In the genomic region with DNA sequence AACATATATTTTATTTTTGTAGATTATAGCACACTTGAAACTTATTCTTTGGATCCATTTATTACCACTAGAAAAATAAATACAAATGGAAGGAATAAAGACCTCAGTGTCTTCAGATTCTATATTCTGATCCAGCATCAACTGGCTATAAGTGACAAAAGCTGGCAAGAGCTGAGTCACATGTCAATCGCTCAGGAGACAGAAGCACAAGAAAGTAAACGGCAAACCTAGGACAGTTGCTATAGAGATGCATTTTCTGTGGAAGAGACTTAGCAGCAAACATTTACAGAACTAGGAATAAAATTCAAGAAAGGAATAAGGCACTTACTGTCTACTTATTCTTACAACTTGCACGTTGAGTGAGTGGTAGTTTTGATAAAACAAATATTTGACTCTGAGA, we compare ENCODE assay signal across 23 cellular contexts.
"Had no signal": no experiment of that assay in that cellular context is flagged by ENCODE, and none has a peak within 500 bp of the region (broad histone marks: within the 10 kb centered on the region; RNA-seq: fewer than 3 reads in every experiment).

No MANE protein-coding gene starts in this region.

- H3K27me3 Mint-ChIP-seq: naive thymus-derived CD8-positive, alpha-beta T cell; stimulated activated naive B cell treated with anti-CD40 and anti-IgM and Interleukin-4, amounts not matched to agents 10 μg/mL and 1 μg/mL and 100 μg/mL, for 72 hours; stimulated activated naive CD8-positive, alpha-beta T cell treated with anti-CD3 and anti-CD28 coated beads, Interleukin-15, amount 100 ng/mL, for 72 hours had no signal

- DNase-seq: colonic mucosa; dermis blood vessel endothelial cell; endodermal cell; erythroblast; foreskin keratinocyte; heart right ventricle; hypothalamus; kidney glomerular epithelial cell; mammary epithelial cell; mucosa of descending colon; naive thymus-derived CD8-positive, alpha-beta T cell; retina; right lobe of liver; stimulated activated CD4-positive, alpha-beta T cell treated with anti-CD3 and anti-CD28 coated beads, Interleukin-4, amount 100 ng/mL, for 4 hours; stimulated activated naive B cell treated with anti-CD40 and anti-IgM and Interleukin-4, amounts not matched to agents 10 μg/mL and 1 μg/mL and 100 μg/mL, for 72 hours; stimulated activated naive CD8-positive, alpha-beta T cell treated with anti-CD3 and anti-CD28 coated beads, Interleukin-15, amount 100 ng/mL, for 72 hours; testis; upper lobe of right lung had no signal

- H3K4me1 ChIP-seq: colonic mucosa, foreskin keratinocyte, heart right ventricle, parathyroid adenoma, prostate gland, right lobe of liver, testis, tibial nerve, upper lobe of right lung, vagina had no signal

- H3K4me3 ChIP-seq: colonic mucosa, heart right ventricle, mucosa of descending colon, prostate gland, right lobe of liver, testis, tibial nerve, upper lobe of right lung, vagina had no signal

- H3K9ac ChIP-seq: parathyroid adenoma had no signal

- H3K36me3 Mint-ChIP-seq: naive thymus-derived CD8-positive, alpha-beta T cell; stimulated activated naive B cell treated with anti-CD40 and anti-IgM and Interleukin-4, amounts not matched to agents 10 μg/mL and 1 μg/mL and 100 μg/mL, for 72 hours had no signal

- H3K9me3 ChIP-seq: colonic mucosa, heart right ventricle, mucosa of descending colon, prostate gland, right lobe of liver, testis, tibial nerve, upper lobe of right lung, vagina had no signal

- H3K27ac Mint-ChIP-seq: endodermal cell; naive thymus-derived CD8-positive, alpha-beta T cell; stimulated activated naive B cell treated with anti-CD40 and anti-IgM and Interleukin-4, amounts not matched to agents 10 μg/mL and 1 μg/mL and 100 μg/mL, for 72 hours; stimulated activated naive CD8-positive, alpha-beta T cell treated with anti-CD3 and anti-CD28 coated beads, Interleukin-15, amount 100 ng/mL, for 72 hours had no signal

- H2AFZ ChIP-seq: parathyroid adenoma had no signal

- H3K27me3 ChIP-seq: colonic mucosa, foreskin keratinocyte, heart right ventricle, right lobe of liver, testis, tibial nerve, upper lobe of right lung, vagina had no signal

- H3K36me3 ChIP-seq: colonic mucosa, heart right ventricle, prostate gland, right lobe of liver, tibial nerve, upper lobe of right lung, vagina had no signal

- H3K79me2 ChIP-seq: parathyroid adenoma had no signal

- H3K4me1 Mint-ChIP-seq: endodermal cell; naive thymus-derived CD8-positive, alpha-beta T cell; neural crest cell; stimulated activated naive B cell treated with anti-CD40 and anti-IgM and Interleukin-4, amounts not matched to agents 10 μg/mL and 1 μg/mL and 100 μg/mL, for 72 hours; stimulated activated naive CD8-positive, alpha-beta T cell treated with anti-CD3 and anti-CD28 coated beads, Interleukin-15, amount 100 ng/mL, for 72 hours had no signal

- ATAC-seq: foreskin keratinocyte; heart right ventricle; mucosa of descending colon; naive thymus-derived CD8-positive, alpha-beta T cell; right lobe of liver; stimulated activated naive B cell treated with anti-CD40 and anti-IgM and Interleukin-4, amounts not matched to agents 10 μg/mL and 1 μg/mL and 100 μg/mL, for 72 hours; stimulated activated naive CD8-positive, alpha-beta T cell treated with anti-CD3 and anti-CD28 coated beads, Interleukin-15, amount 100 ng/mL, for 72 hours; upper lobe of right lung had no signal

- H3K27ac ChIP-seq: colonic mucosa, foreskin keratinocyte, heart right ventricle, parathyroid adenoma, prostate gland, right lobe of liver, testis, tibial nerve, upper lobe of right lung, vagina had no signal

- H3K4me3 Mint-ChIP-seq: endodermal cell; naive thymus-derived CD8-positive, alpha-beta T cell; neural crest cell; stimulated activated naive B cell treated with anti-CD40 and anti-IgM and Interleukin-4, amounts not matched to agents 10 μg/mL and 1 μg/mL and 100 μg/mL, for 72 hours; stimulated activated naive CD8-positive, alpha-beta T cell treated with anti-CD3 and anti-CD28 coated beads, Interleukin-15, amount 100 ng/mL, for 72 hours had no signal

- H3K9me3 Mint-ChIP-seq: endodermal cell; neural crest cell; stimulated activated naive B cell treated with anti-CD40 and anti-IgM and Interleukin-4, amounts not matched to agents 10 μg/mL and 1 μg/mL and 100 μg/mL, for 72 hours had no signal
